ENCODE assay signal across 8 cellular contexts in genomic region chr12:31116846-31117202, GRCh38. TPM values are rescaled to one million over a fixed set of nuclear protein-coding genes. Genes with fewer than 3 reads are reported as not detected.
DNase-seq lines count a peak whose midpoint lies in the region; ATAC-seq, FAIRE-seq and TF ChIP-seq lines count a peak whose summit lies in the region.
"Not testable (repeated sequence)": the region's sequence is repeated elsewhere in the genome, so short reads cannot be mapped to it uniquely, and the experiment has no call there.

No MANE protein-coding gene starts in this region.

- intact Hi-C loops in GM12878 (cut with micrococcal nuclease; ENCODE audit: unreplicated experiment) = loop anchor here (2.0 kb wide), 1 partner anchor 122 kb away; no protein-coding TSS in a partner anchor

- CTCF ChIA-PET in GM12878 (lab: Yijun Ruan, JAX) = interaction anchor here (1.0 to 3.6 kb wide), 5 partner anchors 61 to 121 kb away, joined by 3 to 30 read pairs (median 4); no protein-coding TSS in a partner anchor

- H3K9me3 ChIP-seq in BLaER1 treated with 17β-estradiol and CSF1 and Interleukin-3, amounts not matched to agents 10 nM and 100 nM (replicated peaks in 1 of 11) = peaks cover 0 to 17% (median 11%) of the 10 kb centered on the region in 11 experiments; a peak in 11 of 22 replicates
- H3K9me3 ChIP-seq in Loucy (ENCODE audit: insufficient read depth, low read depth, low read length); GM12878 (replicated peaks; ENCODE audit: control insufficient read depth, insufficient read depth, low read length); hepatocyte (ENCODE audit: low read depth): not testable (repeated sequence)

- TF ChIP-seq CTCF in GM23338 (conservative IDR thresholded peaks at IDR 0.05; ENCODE audit: low read depth in 2 of 2); Loucy (conservative IDR thresholded peaks at IDR 0.05; ENCODE audit: low read length); GM12878 (IDR thresholded peaks at IDR 0.05 in 2 of 3, conservative IDR thresholded peaks at IDR 0.05 in 1 of 3; ENCODE audit: control insufficient read depth in 2 of 3, extremely low read depth in 1 of 3, insufficient read depth in 1 of 3, low read depth in 3 of 3, low read length in 3 of 3); hepatocyte (IDR thresholded peaks at IDR 0.05; ENCODE audit: poor library complexity): not testable (repeated sequence)

- H3K9me3 Mint-ChIP-seq in GM23338; T-helper 2 cell treated with Interferon-gamma antibody and Interleukin-4, amounts not matched to agents 5 μg/mL and 100 μg/mL, for 36 hours; natural killer cell treated with Interleukin-12 subunit alpha and Interleukin-12 subunit beta and Interleukin-15 and Interleukin-18, amount 100 ng/mL, for 72 hours; stimulated activated memory B cell treated with anti-CD40 and anti-IgM and Interleukin-4, amounts not matched to agents 10 μg/mL and 1 μg/mL and 100 μg/mL, for 72 hours: not testable (repeated sequence)

- in situ Hi-C loops in GM12878 (cut with MboI) = loop anchor here (5.0 kb wide), 1 partner anchor 120 kb away; no protein-coding TSS in a partner anchor

- FAIRE-seq in GM12878 (lab: Jason Lieb, UNC) = peak; percentile 85

- H3K27me3 ChIP-seq in BLaER1 treated with 17β-estradiol and CSF1 and Interleukin-3, amounts not matched to agents 10 nM and 100 nM = peaks cover 18 to 28% (median 22%) of the 10 kb centered on the region in 11 experiments; a peak in 21 of 22 replicates
- H3K27me3 ChIP-seq in GM23338 (ENCODE audit: insufficient read depth) = peaks cover 44% of the 10 kb centered on the region
- H3K27me3 ChIP-seq in Loucy (ENCODE audit: insufficient read depth, low read length, poor library complexity, severe bottlenecking); GM12878 (replicated peaks in 1 of 2; ENCODE audit: control insufficient read depth in 2 of 2, insufficient read depth in 2 of 2, low read length in 1 of 2): not testable (repeated sequence)
- H3K27me3 ChIP-seq in hepatocyte = peaks cover 35% of the 10 kb centered on the region

- H3K4me3 ChIP-seq in BLaER1 treated with 17β-estradiol and CSF1 and Interleukin-3, amounts not matched to agents 10 nM and 100 nM = peak overlapping the region; percentile 51 to 76 (median 68)
- peak overlapping the region; percentile 69 for H3K4me3 ChIP-seq in GM23338
- H3K4me3 ChIP-seq in Loucy (ENCODE audit: low read length, poor library complexity, severe bottlenecking) = peak overlapping the region; percentile 71
- not testable (repeated sequence) for H3K4me3 ChIP-seq in GM12878, hepatocyte

- H3K27ac Mint-ChIP-seq in GM23338; T-helper 2 cell treated with Interferon-gamma antibody and Interleukin-4, amounts not matched to agents 5 μg/mL and 100 μg/mL, for 36 hours; natural killer cell treated with Interleukin-12 subunit alpha and Interleukin-12 subunit beta and Interleukin-15 and Interleukin-18, amount 100 ng/mL, for 72 hours: not testable (repeated sequence)
- H3K27ac Mint-ChIP-seq in stimulated activated memory B cell treated with anti-CD40 and anti-IgM and Interleukin-4, amounts not matched to agents 10 μg/mL and 1 μg/mL and 100 μg/mL, for 72 hours = peak overlapping the region; percentile 69

- peak overlapping the region; percentile 73 for H3K4me3 Mint-ChIP-seq in GM23338
- peak overlapping the region; percentile 65 for H3K4me3 Mint-ChIP-seq in T-helper 2 cell treated with Interferon-gamma antibody and Interleukin-4, amounts not matched to agents 5 μg/mL and 100 μg/mL, for 36 hours
- H3K4me3 Mint-ChIP-seq in natural killer cell treated with Interleukin-12 subunit alpha and Interleukin-12 subunit beta and Interleukin-15 and Interleukin-18, amount 100 ng/mL, for 72 hours = peak overlapping the region; percentile 65
- peak overlapping the region; percentile 76 for H3K4me3 Mint-ChIP-seq in stimulated activated memory B cell treated with anti-CD40 and anti-IgM and Interleukin-4, amounts not matched to agents 10 μg/mL and 1 μg/mL and 100 μg/mL, for 72 hours

- not testable (repeated sequence) for ATAC-seq in GM23338; natural killer cell treated with Interleukin-12 subunit alpha and Interleukin-12 subunit beta and Interleukin-15 and Interleukin-18, amount 100 ng/mL, for 72 hours; stimulated activated memory B cell treated with anti-CD40 and anti-IgM and Interleukin-4, amounts not matched to agents 10 μg/mL and 1 μg/mL and 100 μg/mL, for 72 hours
- peak; percentile 32 for ATAC-seq in GM12878

- 22% methylated on average over 7 of the region's 7 CpGs for WGBS in GM12878 (ENCODE audit: insufficient coverage, insufficient replicate concordance, low lambda C conversion rate, missing lambda C conversion rate)
- 26% methylated on average over 7 of the region's 7 CpGs for WGBS in hepatocyte (ENCODE audit: low lambda C conversion rate, missing lambda C conversion rate)

- not testable (repeated sequence) for H3K36me3 ChIP-seq in BLaER1 treated with 17β-estradiol and CSF1 and Interleukin-3, amounts not matched to agents 10 nM and 100 nM; GM23338 (ENCODE audit: insufficient read depth); Loucy (ENCODE audit: insufficient read depth, low read length); GM12878 (ENCODE audit: control insufficient read depth in 2 of 2, insufficient read depth in 2 of 2, low read length in 1 of 2); hepatocyte (replicated peaks; ENCODE audit: insufficient read depth, low read depth)

- SMC1A ChIA-PET in GM12878 (lab: Charles Lee; ENCODE audit: uncharacterized antibody, unreplicated experiment) = not testable (repeated sequence)

- H4K20me1 ChIP-seq in BLaER1 treated with 17β-estradiol and CSF1 and Interleukin-3, amounts not matched to agents 10 nM and 100 nM; GM23338 (replicated peaks; ENCODE audit: insufficient read depth); Loucy (ENCODE audit: insufficient read depth, low read length, poor library complexity, severe bottlenecking); GM12878 (ENCODE audit: control insufficient read depth, insufficient read depth); hepatocyte (ENCODE audit: insufficient read depth, poor library complexity, severe bottlenecking): not testable (repeated sequence)

- H2AFZ ChIP-seq in GM23338 = not testable (repeated sequence)
- H2AFZ ChIP-seq in Loucy (ENCODE audit: low read length) (peak overlapping the region; percentile 29; the same call in 1 of the 2 replicates), GM12878 (ENCODE audit: control insufficient read depth, low read depth, low read length) (peak overlapping the region; percentile 86), hepatocyte (peak overlapping the region; percentile 74)

- TF ChIP-seq RAD21 in GM12878 (IDR thresholded peaks at IDR 0.05; ENCODE audit: insufficient read depth, low read depth, low read length) = not testable (repeated sequence)

- not testable (repeated sequence) for H3K27ac ChIP-seq in BLaER1 treated with 17β-estradiol and CSF1 and Interleukin-3, amounts not matched to agents 10 nM and 100 nM; GM23338 (ENCODE audit: low read depth); GM12878 (ENCODE audit: control insufficient read depth, insufficient read depth); hepatocyte

- H3F3A ChIP-seq in GM23338 (replicated peaks; ENCODE audit: low read depth); Loucy (ENCODE audit: low read depth): not testable (repeated sequence)

- not testable (repeated sequence) for H3K79me2 ChIP-seq in GM23338 (replicated peaks; ENCODE audit: insufficient read depth); Loucy (ENCODE audit: insufficient read depth, low read length); GM12878 (ENCODE audit: control insufficient read depth, insufficient read depth, low read length); hepatocyte

- H3K4me1 Mint-ChIP-seq in GM23338; T-helper 2 cell treated with Interferon-gamma antibody and Interleukin-4, amounts not matched to agents 5 μg/mL and 100 μg/mL, for 36 hours (ENCODE audit: low read depth); natural killer cell treated with Interleukin-12 subunit alpha and Interleukin-12 subunit beta and Interleukin-15 and Interleukin-18, amount 100 ng/mL, for 72 hours (ENCODE audit: low read depth in 2 of 2): not testable (repeated sequence)
- H3K4me1 Mint-ChIP-seq in stimulated activated memory B cell treated with anti-CD40 and anti-IgM and Interleukin-4, amounts not matched to agents 10 μg/mL and 1 μg/mL and 100 μg/mL, for 72 hours = peaks cover 17% of the 10 kb centered on the region

- TF ChIP-seq EP300 in GM12878 (IDR thresholded peaks at IDR 0.05; ENCODE audit: borderline replicate concordance in 1 of 2, control insufficient read depth in 1 of 2, low read depth in 2 of 2, low read length in 2 of 2) = not testable (repeated sequence)

- POLR2A ChIA-PET in GM12878 (lab: Charles Lee) = not testable (repeated sequence)

- peaks cover 5 to 20% (median 14%) of the 10 kb centered on the region in 10 experiments; a peak in 12 of 20 replicates for H3K4me1 ChIP-seq in BLaER1 treated with 17β-estradiol and CSF1 and Interleukin-3, amounts not matched to agents 10 nM and 100 nM
- H3K4me1 ChIP-seq in GM23338 (ENCODE audit: insufficient read depth); Loucy (ENCODE audit: insufficient read depth, low read length, poor library complexity, severe bottlenecking); GM12878 (ENCODE audit: control insufficient read depth, insufficient read depth, low read length); hepatocyte (ENCODE audit: insufficient read depth): not testable (repeated sequence)

- RAD21 ChIA-PET in GM12878 (lab: Charles Lee; ENCODE audit: unreplicated experiment) = interaction anchor here (1.0 to 1.1 kb wide), 2 partner anchors 122 to 155 kb away, joined by 3 to 4 read pairs; no protein-coding TSS in a partner anchor

- not testable (repeated sequence) for BruUV-seq in GM12878 (replicated peaks; lab: Mats Ljungman, UMichigan)

- peak overlapping the region; percentile 93 to 100 (median 99) for H3K4me2 ChIP-seq in BLaER1 treated with 17β-estradiol and CSF1 and Interleukin-3, amounts not matched to agents 10 nM and 100 nM
- peak overlapping the region; percentile 81; the same call in 1 of the 2 replicates for H3K4me2 ChIP-seq in GM23338
- H3K4me2 ChIP-seq in Loucy (ENCODE audit: low read depth, low read length, poor library complexity, severe bottlenecking) = peak overlapping the region; percentile 78
- not testable (repeated sequence) for H3K4me2 ChIP-seq in GM12878 (ENCODE audit: control insufficient read depth, insufficient read depth)
- peak overlapping the region; percentile 99 for H3K4me2 ChIP-seq in hepatocyte

- not testable (repeated sequence) for TF ChIP-seq POLR2A in GM12878 (IDR thresholded peaks at IDR 0.05; ENCODE audit: low read depth, low read length)

- H3K36me3 Mint-ChIP-seq in GM23338 (ENCODE audit: low read depth); T-helper 2 cell treated with Interferon-gamma antibody and Interleukin-4, amounts not matched to agents 5 μg/mL and 100 μg/mL, for 36 hours (ENCODE audit: low read depth); natural killer cell treated with Interleukin-12 subunit alpha and Interleukin-12 subunit beta and Interleukin-15 and Interleukin-18, amount 100 ng/mL, for 72 hours; stimulated activated memory B cell treated with anti-CD40 and anti-IgM and Interleukin-4, amounts not matched to agents 10 μg/mL and 1 μg/mL and 100 μg/mL, for 72 hours: not testable (repeated sequence)

- peaks cover 33% of the 10 kb centered on the region for H3K27me3 Mint-ChIP-seq in GM23338 (ENCODE audit: insufficient read depth, low read depth, poor library complexity)
- peaks cover 29% of the 10 kb centered on the region for H3K27me3 Mint-ChIP-seq in T-helper 2 cell treated with Interferon-gamma antibody and Interleukin-4, amounts not matched to agents 5 μg/mL and 100 μg/mL, for 36 hours (ENCODE audit: low read depth)
- not testable (repeated sequence) for H3K27me3 Mint-ChIP-seq in natural killer cell treated with Interleukin-12 subunit alpha and Interleukin-12 subunit beta and Interleukin-15 and Interleukin-18, amount 100 ng/mL, for 72 hours
- H3K27me3 Mint-ChIP-seq in stimulated activated memory B cell treated with anti-CD40 and anti-IgM and Interleukin-4, amounts not matched to agents 10 μg/mL and 1 μg/mL and 100 μg/mL, for 72 hours = peaks cover 12% of the 10 kb centered on the region

- H3K9ac ChIP-seq in BLaER1 treated with 17β-estradiol and CSF1 and Interleukin-3, amounts not matched to agents 10 nM and 100 nM = peak overlapping the region in 10 of 11 experiments; percentile 58 to 81 (median 70); a peak in 17 of 22 replicates
- H3K9ac ChIP-seq in Loucy (ENCODE audit: low read depth, low read length, poor library complexity, severe bottlenecking); GM12878 (ENCODE audit: control insufficient read depth, insufficient read depth, low read length): not testable (repeated sequence)

- DNase-seq in GM23338 (ENCODE audit: low spot score); T-helper 2 cell treated with Interferon-gamma antibody and Interleukin-4, amounts not matched to agents 5 μg/mL and 100 μg/mL, for 36 hours (ENCODE audit: low spot score); GM12878 (ENCODE audit: low read depth, low spot score); hepatocyte (ENCODE audit: low spot score); natural killer cell treated with Interleukin-12 subunit alpha and Interleukin-12 subunit beta and Interleukin-15 and Interleukin-18, amount 100 ng/mL, for 72 hours (ENCODE audit: low spot score): not testable (repeated sequence)

- not testable (repeated sequence) for H3K9me2 ChIP-seq in GM23338 (ENCODE audit: insufficient read depth); Loucy (replicated peaks; ENCODE audit: low read depth, low read length); hepatocyte (replicated peaks; ENCODE audit: insufficient read depth)

RNA-seq across cellular contexts. Expression of gene DDX11, which starts 43.2 kb away (rescaled TPM):
- total RNA-seq in GM23338 (2014; rRNA removed; shearing (Covaris generic)) = 95.7 and 103 TPM in 2 replicates
- 58.4 and 66.0 TPM in 2 replicates for polyA plus RNA-seq in GM23338 (2016; fragmentation: Nextera tagmentation; extraction: Ambion mirVana)
- total RNA-seq in GM12878 (2013; cell fraction: nucleolus; rRNA removed) = 187 and 199 TPM in 2 replicates
- 42.0 and 53.6 TPM in 2 replicates for total RNA-seq in GM12878 (2014; rRNA removed)
- 27.0 and 31.6 TPM in 2 replicates for total RNA-seq in GM12878 (2014; rRNA removed; fragmentation: Illumina TruSeq; extraction: Trizol)
- 79.3 and 94.2 TPM in 2 replicates for total RNA-seq in GM12878 (2021)
- 43.4 TPM for polyA plus RNA-seq in GM12878 (2011; ENCODE audit: low read depth)
- polyA plus RNA-seq in GM12878 (2011; rRNA removed) = 27.9 and 38.9 TPM in 2 replicates
- 25.3 and 37.5 TPM in 2 replicates for polyA plus RNA-seq in GM12878 (2011; cell fraction: cytosol; rRNA removed)
- 280 and 327 TPM in 2 replicates for polyA plus RNA-seq in GM12878 (2011; cell fraction: nucleus; rRNA removed)
- 46.8 and 56.7 TPM in 2 replicates for polyA plus RNA-seq in GM12878 (2012)
- polyA plus RNA-seq in GM12878 (2014; fragmentation: Illumina TruSeq; extraction: Trizol) = 17.8 and 31.9 TPM in 2 replicates
- 1 to 10 TPM; 3.8 to 4.8 TPM for polyA plus RNA-seq in GM12878 (2014; fragmentation: Nextera tagmentation; extraction: Ambion mirVana)
- polyA plus RNA-seq in GM12878 (2014; rRNA removed) = 58.7 and 66.2 TPM in 2 replicates
- 10 to 100 TPM; 56.5 to 62.5 TPM for polyA plus RNA-seq in GM12878 (2016; fragmentation: Nextera tagmentation; extraction: Ambion mirVana)
- 45.4 and 50.4 TPM in 2 replicates for polyA minus RNA-seq in GM12878 (2011; rRNA and poly(A)+ RNA removed)
- 15.4 and 20.2 TPM in 2 replicates for polyA minus RNA-seq in GM12878 (2011; cell fraction: cytosol; rRNA and poly(A)+ RNA removed)
- 86.9 and 156 TPM in 2 replicates for polyA minus RNA-seq in GM12878 (2011; cell fraction: nucleus; rRNA and poly(A)+ RNA removed)
- total RNA-seq in hepatocyte = 18.6 and 24.8 TPM in 2 replicates
- 29.7 and 37.3 TPM in 2 replicates for polyA plus RNA-seq in hepatocyte
- total RNA-seq in natural killer cell treated with Interleukin-12 subunit alpha and Interleukin-12 subunit beta and Interleukin-15 and Interleukin-18, amount 100 ng/mL, for 72 hours = 100 to 1,000 TPM; 102 to 257 TPM
